In genomic region chr6:111871207-111871606, GRCh38 we compare ENCODE assay signal across 8 cellular contexts. TPM values are rescaled to one million over a fixed set of nuclear protein-coding genes. Genes with fewer than 3 reads are reported as not detected.
DNase-seq lines count a peak whose midpoint lies in the region; ATAC-seq and TF ChIP-seq lines count a peak whose summit lies in the region.

No MANE protein-coding gene starts in this region.

- peak overlapping the region; percentile 93 for H3K27ac Mint-ChIP-seq in CD4-positive, alpha-beta T cell
- H3K27ac Mint-ChIP-seq in activated naive CD4-positive, alpha-beta T cell treated with anti-CD3 and anti-CD28 coated beads, Interleukin-2, amount 50 U/mL, for 24 hours, result peak overlapping the region; percentile 99

- ATAC-seq in CD4-positive, alpha-beta T cell (ENCODE audit: poor library complexity), result peak; percentile 10
- ATAC-seq in thoracic aorta (ENCODE audit: insufficient number of reproducible peaks, low FRiP score, low read depth) (no peak), GM18861 (IDR thresholded peaks at IDR 0.05; ENCODE audit: unreplicated experiment) (no peak)

- H3K9me3 Mint-ChIP-seq in CD4-positive, alpha-beta T cell, result no peaks in the 10 kb centered on the region
- H3K9me3 Mint-ChIP-seq in activated naive CD4-positive, alpha-beta T cell treated with anti-CD3 and anti-CD28 coated beads, Interleukin-2, amount 50 U/mL, for 24 hours, result no peaks in the 10 kb centered on the region

- no peak overlapping the region for H2AFZ ChIP-seq in KMS-11 (ENCODE audit: low read depth)

- H3K27ac ChIP-seq in CD4-positive, alpha-beta T cell (ENCODE audit: low read depth, low read length), result peak overlapping the region; percentile 94
- H3K27ac ChIP-seq in KMS-11 (no peak overlapping the region), thoracic aorta (no peak overlapping the region)

- peak overlapping the region; percentile 97 for H3K4me3 Mint-ChIP-seq in CD4-positive, alpha-beta T cell
- H3K4me3 Mint-ChIP-seq in activated naive CD4-positive, alpha-beta T cell treated with anti-CD3 and anti-CD28 coated beads, Interleukin-2, amount 50 U/mL, for 24 hours, result peak overlapping the region; percentile 93

- H3K36me3 Mint-ChIP-seq in CD4-positive, alpha-beta T cell (ENCODE audit: low read depth), result peaks cover 44% of the 10 kb centered on the region
- H3K36me3 Mint-ChIP-seq in activated naive CD4-positive, alpha-beta T cell treated with anti-CD3 and anti-CD28 coated beads, Interleukin-2, amount 50 U/mL, for 24 hours, result peaks cover 31% of the 10 kb centered on the region

- no peaks in the 10 kb centered on the region for H4K20me1 ChIP-seq in KMS-11 (ENCODE audit: insufficient read depth)

- intact Hi-C loops in CD4-positive, alpha-beta T cell (cut with DNase I, micrococcal nuclease), result loop anchor here (1.0 to 5.0 kb wide), 6 partner anchors 20 to 171 kb away; no protein-coding TSS in a partner anchor

- H3K4me1 Mint-ChIP-seq in CD4-positive, alpha-beta T cell (ENCODE audit: low read depth), result peaks cover 76% of the 10 kb centered on the region
- H3K4me1 Mint-ChIP-seq in activated naive CD4-positive, alpha-beta T cell treated with anti-CD3 and anti-CD28 coated beads, Interleukin-2, amount 50 U/mL, for 24 hours, result peaks cover 64% of the 10 kb centered on the region

- no peak for TF ChIP-seq CTCF in CD4-positive, alpha-beta T cell (IDR thresholded peaks at IDR 0.05)
- TF ChIP-seq CTCF in KMS-11 (conservative IDR thresholded peaks at IDR 0.05; ENCODE audit: low read depth, low read length) (no peak), kidney epithelial cell (IDR thresholded peaks at IDR 0.05; ENCODE audit: insufficient read depth, low read length, poor library complexity, severe bottlenecking) (no peak), thoracic aorta (IDR thresholded peaks at IDR 0.05) (no peak)

- no peak overlapping the region for H3K4me3 ChIP-seq in KMS-11 (IDR thresholded peaks at IDR 0.05; ENCODE audit: insufficient read depth, low read depth, low read length)
- H3K4me3 ChIP-seq in kidney epithelial cell (ENCODE audit: low read depth, low read length), result peak overlapping the region; percentile 78
- H3K4me3 ChIP-seq in thoracic aorta, result peak overlapping the region; percentile 80

- H3K4me1 ChIP-seq in KMS-11 (ENCODE audit: low read depth, poor library complexity, severe bottlenecking) (peaks cover 23% of the 10 kb centered on the region), thoracic aorta (ENCODE audit: control insufficient read depth in 1 of 2, low read depth in 2 of 2) (peaks cover 4 to 20% of the 10 kb centered on the region in 2 donors)

- H3K9ac ChIP-seq in KMS-11, result no peak overlapping the region

- H3K27me3 Mint-ChIP-seq in CD4-positive, alpha-beta T cell, result no peaks in the 10 kb centered on the region
- H3K27me3 Mint-ChIP-seq in activated naive CD4-positive, alpha-beta T cell treated with anti-CD3 and anti-CD28 coated beads, Interleukin-2, amount 50 U/mL, for 24 hours, result no peaks in the 10 kb centered on the region

- peak overlapping the region; percentile 86 for H3K4me2 ChIP-seq in KMS-11

- H3K79me2 ChIP-seq in KMS-11 (ENCODE audit: insufficient read depth, low read depth), result peaks cover 25% of the 10 kb centered on the region

- no peaks in the 10 kb centered on the region for H3K9me3 ChIP-seq in CD4-positive, alpha-beta T cell (ENCODE audit: control insufficient read depth, low read length)
- H3K9me3 ChIP-seq in thoracic aorta, result no peaks in the 10 kb centered on the region

- no peaks in the 10 kb centered on the region for H3K27me3 ChIP-seq in CD4-positive, alpha-beta T cell (ENCODE audit: control insufficient read depth, insufficient read depth, low read length)
- H3K27me3 ChIP-seq in KMS-11 (ENCODE audit: insufficient read depth, low read depth) (no peaks in the 10 kb centered on the region), kidney epithelial cell (ENCODE audit: control insufficient read depth, insufficient read depth, low read length) (no peaks in the 10 kb centered on the region), thoracic aorta (replicated peaks; ENCODE audit: insufficient read depth) (no peaks in the 10 kb centered on the region)

- CTCF ChIA-PET in CD4-positive, alpha-beta T cell (lab: Charles Lee), result interaction anchor here (0.8 to 2.0 kb wide), 4 partner anchors 10 to 161 kb away, joined by 3 to 5 read pairs (median 3); no protein-coding TSS in a partner anchor

- H3K36me3 ChIP-seq in KMS-11 (ENCODE audit: insufficient read depth), result no peaks in the 10 kb centered on the region
- no peaks in the 10 kb centered on the region for H3K36me3 ChIP-seq in kidney epithelial cell (ENCODE audit: control insufficient read depth, insufficient read depth, low read length)
- H3K36me3 ChIP-seq in thoracic aorta, result no peaks in the 10 kb centered on the region

- peak in 1 of 10 experiments; percentile 26 for DNase-seq in CD4-positive, alpha-beta T cell
- no peak for DNase-seq in kidney epithelial cell (ENCODE audit: low read depth)
- DNase-seq in thoracic aorta (ENCODE audit: low spot score), result no peak
- no peak for DNase-seq in HUDEP-2 (lab: John Stamatoyannopoulos, UW; ENCODE audit: unreplicated experiment in 76 of 76)
- no peak for DNase-seq in activated CD4-positive, CD25-positive, alpha-beta regulatory T cell (lab: John Stamatoyannopoulos, UW)

- POLR2A ChIA-PET in CD4-positive, alpha-beta T cell (lab: Charles Lee), result interaction anchor here (0.8 to 2.3 kb wide), 7 partner anchors 11 to 172 kb away, joined by 3 to 9 read pairs (median 5); no protein-coding TSS in a partner anchor

RNA-seq across cellular contexts. Expression of gene FYN, which starts 2.0 kb away (rescaled TPM):
- total RNA-seq in CD4-positive, alpha-beta T cell, result 100 to 1,000 TPM; 419 TPM
- total RNA-seq in kidney epithelial cell (122 and 133 TPM in 2 replicates), thoracic aorta (10 to 100 TPM; 55.5 to 72.5 TPM)
